In the genomic region with DNA sequence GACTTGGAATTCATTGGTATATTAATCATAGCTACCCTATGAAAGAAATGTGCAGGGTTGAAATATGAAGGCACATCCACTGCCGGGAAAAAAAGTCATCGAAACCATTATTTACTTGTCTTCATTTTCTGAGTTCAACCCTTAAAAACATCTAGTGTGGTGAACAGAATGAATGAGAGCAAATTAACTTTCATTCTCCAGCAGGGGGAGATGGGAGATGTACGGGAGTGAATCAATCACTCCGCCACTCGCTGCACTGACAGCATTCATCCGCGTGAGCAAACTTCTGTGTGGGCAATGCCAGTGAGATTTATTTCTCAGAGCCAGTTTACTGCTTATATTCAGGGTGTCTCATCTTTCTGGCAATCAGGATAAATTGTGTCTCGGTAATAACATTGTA, we compare ENCODE assay signal across 13 cellular contexts.
DNase-seq lines count a peak whose midpoint lies in the region; ATAC-seq and TF ChIP-seq lines count a peak whose summit lies in the region.
"Had no signal": no experiment of that assay in that cellular context is flagged by ENCODE, and none has a peak within 500 bp of the region (broad histone marks: within the 10 kb centered on the region; RNA-seq: fewer than 3 reads in every experiment).

No MANE protein-coding gene starts in this region.

- DNase-seq in EH (ENCODE audit: low read depth), result peak; percentile 1
- DNase-seq in germinal center (ENCODE audit: low spot score), result no peak
- no peak for DNase-seq in mucosa of descending colon
- DNase-seq: activated T-cell treated with anti-CD3 and anti-CD28 coated beads, Interleukin-2, amount 50 U/mL, for 4 hours; DMS153; HCEC 1CT; stimulated activated naive CD4-positive, alpha-beta T cell treated with Interleukin-2 at 50 U/mL for 16 hours had no signal

- ATAC-seq in GM21717 (IDR thresholded peaks at IDR 0.05; ENCODE audit: unreplicated experiment) (no peak), mucosa of descending colon (no peak), HG03520 (IDR thresholded peaks at IDR 0.05; ENCODE audit: unreplicated experiment) (no peak)
- ATAC-seq: activated T-cell treated with anti-CD3 and anti-CD28 coated beads, Interleukin-2, amount 50 U/mL, for 4 hours had no signal

- H3K36me3 Mint-ChIP-seq in nephron (ENCODE audit: low read depth), result peaks cover 10% of the 10 kb centered on the region

- no peaks in the 10 kb centered on the region for H3K36me3 ChIP-seq in mucosa of descending colon (ENCODE audit: low read depth)
- H3K36me3 ChIP-seq: cardiac muscle cell had no signal

- no peaks in the 10 kb centered on the region for H3K9me3 ChIP-seq in mucosa of descending colon

- no peak overlapping the region for H3K4me3 ChIP-seq in mucosa of descending colon
- H3K4me3 ChIP-seq: cardiac muscle cell had no signal

- intact Hi-C loops in mucosa of descending colon (cut with DNase I, micrococcal nuclease), result no loop called here

- H3K27ac ChIP-seq in VCaP, result no peak overlapping the region
- H3K27ac ChIP-seq: cardiac muscle cell had no signal

- H3K4me1 Mint-ChIP-seq in nephron, result peaks cover 15% of the 10 kb centered on the region

- peaks cover 9% of the 10 kb centered on the region for H3K9me3 Mint-ChIP-seq in nephron

- peak overlapping the region; percentile 15 to 39 (median 18) for H3K4me3 Mint-ChIP-seq in nephron
- H3K4me3 Mint-ChIP-seq: activated T-cell treated with anti-CD3 and anti-CD28 coated beads, Interleukin-2, amount 50 U/mL, for 4 hours had no signal

- no peaks in the 10 kb centered on the region for H3K27me3 Mint-ChIP-seq in nephron (ENCODE audit: low read depth)

- TF ChIP-seq CTCF in LNCAP (IDR thresholded peaks at IDR 0.05), result peak; percentile 58; the same call in 1 of the 2 replicates
- peak; percentile 77 for TF ChIP-seq CTCF in VCaP (conservative IDR thresholded peaks at IDR 0.05)
- TF ChIP-seq CTCF in nephron (IDR thresholded peaks at IDR 0.05; ENCODE audit: unreplicated experiment in 3 of 3), result peak; percentile 54 to 68 (median 57)
- TF ChIP-seq CTCF in mucosa of descending colon (IDR thresholded peaks at IDR 0.05), result no peak

- no peaks in the 10 kb centered on the region for H3K4me1 ChIP-seq in mucosa of descending colon (ENCODE audit: low read depth)

- peak overlapping the region in 1 of 3 experiments; percentile 45 for H3K27ac Mint-ChIP-seq in nephron
